ENCODE assay signal across 8 cellular contexts in genomic region chr6:4775591-4776492, GRCh38. TPM values are rescaled to one million over a fixed set of nuclear protein-coding genes. Genes with fewer than 3 reads are reported as not detected.
DNase-seq lines count a peak whose midpoint lies in the region; ATAC-seq and TF ChIP-seq lines count a peak whose summit lies in the region.

Gene CDYL (plus strand): TSS chr6:4776404. CDS start chr6:4776784, 380 bp downstream.

- peaks cover 4% of the 10 kb centered on the region for H3K4me1 ChIP-seq in A673 (ENCODE audit: insufficient read depth, low read length, poor library complexity, severe bottlenecking)
- H3K4me1 ChIP-seq in mammary epithelial cell (ENCODE audit: insufficient read depth, low read length): peaks cover 11% of the 10 kb centered on the region

- H3K27ac ChIP-seq in A673 (ENCODE audit: low read depth, low read length, poor library complexity, severe bottlenecking): peak within 1 kb of the TSS; percentile 35
- peak within 1 kb of the TSS; percentile 76 for H3K27ac ChIP-seq in WERI-Rb-1
- peak within 1 kb of the TSS; percentile 67 for H3K27ac ChIP-seq in mammary epithelial cell (ENCODE audit: insufficient read depth, low read depth, low read length)

- peaks cover 40 to 50% of the 10 kb centered on the region in 2 donors for H3K4me1 Mint-ChIP-seq in immature natural killer cell

- DNase-seq in A673 (ENCODE audit: low spot score) (peak; percentile 95), NCI-H2196 (lab: John Stamatoyannopoulos, UW; ENCODE audit: unreplicated experiment) (peak; percentile 91), WERI-Rb-1 (peak; percentile 94), mammary epithelial cell (peak; percentile 84), immature natural killer cell (peak; percentile 91 to 93 (median 93)), smooth muscle cell of the brain vasculature (ENCODE audit: low read depth, low spot score) (peak; percentile 57)

- in situ Hi-C loops in mammary epithelial cell (cut with MboI; ENCODE audit: low sequenced_read_pairs in 2 of 2): no loop called here

- H3K27ac Mint-ChIP-seq in immature natural killer cell: peak within 1 kb of the TSS; percentile 85 to 92 (median 88)

- H4K20me1 ChIP-seq in mammary epithelial cell (ENCODE audit: insufficient read depth, low read length): no peaks in the 10 kb centered on the region

- intact Hi-C loops in A673 (cut with micrococcal nuclease; ENCODE audit: unreplicated experiment): loop anchor here (5.0 kb wide), 1 partner anchor 129 kb away; no protein-coding TSS in a partner anchor
- intact Hi-C loops in mammary epithelial cell (cut with micrococcal nuclease): loop anchor here (1.0 to 10.0 kb wide), 8 partner anchors 129 to 463 kb away; no protein-coding TSS in a partner anchor

- ATAC-seq in GM18870 (IDR thresholded peaks at IDR 0.05; ENCODE audit: unreplicated experiment) (peak; percentile 42), HG03108 (IDR thresholded peaks at IDR 0.05; ENCODE audit: unreplicated experiment) (peak; percentile 60)

- H3K36me3 ChIP-seq in A673 (ENCODE audit: insufficient read depth, low read length, poor library complexity, severe bottlenecking) (no peaks in the 10 kb centered on the region), WERI-Rb-1 (no peaks in the 10 kb centered on the region), mammary epithelial cell (ENCODE audit: insufficient read depth, low read length) (no peaks in the 10 kb centered on the region)

- peak within 1 kb of the TSS; percentile 55 for H3K4me3 ChIP-seq in A673 (ENCODE audit: low read depth, low read length, poor library complexity, severe bottlenecking)
- H3K4me3 ChIP-seq in WERI-Rb-1 (ENCODE audit: low read depth, low read length): peak within 1 kb of the TSS; percentile 54
- H3K4me3 ChIP-seq in mammary epithelial cell (replicated peaks in 1 of 3; ENCODE audit: insufficient read depth in 1 of 3, low read depth in 2 of 3, low read length in 3 of 3): peak within 1 kb of the TSS; percentile 66 to 75 (median 69)

- dilution Hi-C loops in mammary epithelial cell (cut with HindIII; ENCODE audit: low sequenced_read_pairs): no loop called here

- H3K36me3 Mint-ChIP-seq in immature natural killer cell: no peaks in the 10 kb centered on the region

- H3K4me2 ChIP-seq in mammary epithelial cell (ENCODE audit: insufficient read depth, low read depth, low read length): peak within 1 kb of the TSS; percentile 83

- POLR2A ChIA-PET in A673 (lab: Charles Lee; ENCODE audit: low non-redundant PET): interaction anchor here (0.7 kb wide), 1 partner anchor 14 kb away, joined by 5 read pairs; no protein-coding TSS in a partner anchor

- H2AFZ ChIP-seq in mammary epithelial cell (ENCODE audit: low read depth, low read length): peak within 1 kb of the TSS; percentile 97

- peak within 1 kb of the TSS; percentile 94 to 98 (median 96) for H3K4me3 Mint-ChIP-seq in immature natural killer cell

- H3K9me3 Mint-ChIP-seq in immature natural killer cell: no peaks in the 10 kb centered on the region

- whole genome bisulfite sequencing in mammary epithelial cell (ENCODE audit: low coverage, missing lambda C conversion rate): no CpG with 5 or more reads among the region's 135 CpGs

- no peaks in the 10 kb centered on the region for H3K27me3 ChIP-seq in A673 (replicated peaks; ENCODE audit: insufficient read depth, low read depth, low read length, poor library complexity)
- peaks cover 35% of the 10 kb centered on the region for H3K27me3 ChIP-seq in WERI-Rb-1 (ENCODE audit: insufficient read depth, low read depth, severe bottlenecking)
- H3K27me3 ChIP-seq in mammary epithelial cell (ENCODE audit: insufficient read depth, low read length): no peaks in the 10 kb centered on the region

- CTCF ChIA-PET in A673 (lab: Charles Lee): interaction anchor here (0.6 to 0.8 kb wide), 2 partner anchors 30 to 246 kb away, joined by 4 to 7 read pairs; no protein-coding TSS in a partner anchor
- CTCF ChIA-PET in mammary epithelial cell (lab: Charles Lee; ENCODE audit: low non-redundant PET): no interaction called here

- H3K27me3 Mint-ChIP-seq in immature natural killer cell (ENCODE audit: low read depth in 3 of 3): peaks cover 6 to 22% (median 18%) of the 10 kb centered on the region in 3 donors

- BruUV-seq in A673 (replicated peaks; lab: Mats Ljungman, UMichigan): no TSS peak
- no TSS peak for BruUV-seq in mammary epithelial cell (replicated peaks; lab: Mats Ljungman, UMichigan)

- no peak for TF ChIP-seq CTCF in A673 (conservative IDR thresholded peaks at IDR 0.05; ENCODE audit: low read depth, low read length)
- peak; percentile 39; the same call in 1 of the 2 replicates for TF ChIP-seq CTCF in WERI-Rb-1 (IDR thresholded peaks at IDR 0.05; ENCODE audit: low read depth, low read length)
- peak in 1 of 2 donors; percentile 44 for TF ChIP-seq CTCF in mammary epithelial cell (conservative IDR thresholded peaks at IDR 0.05 in 1 of 2, IDR thresholded peaks at IDR 0.05 in 1 of 2; ENCODE audit: extremely low read depth in 1 of 2, insufficient read depth in 1 of 2, low read depth in 1 of 2, low read length in 2 of 2)

- peaks cover 40% of the 10 kb centered on the region for H3K79me2 ChIP-seq in mammary epithelial cell (ENCODE audit: insufficient read depth, low read length)

- peak within 1 kb of the TSS; percentile 76 for H3K9ac ChIP-seq in mammary epithelial cell (ENCODE audit: insufficient read depth, low read length)

- H3K9me3 ChIP-seq in A673 (ENCODE audit: low read depth, low read length, poor library complexity, severe bottlenecking) (peaks cover 11% of the 10 kb centered on the region), WERI-Rb-1 (ENCODE audit: severe bottlenecking) (peaks cover 9% of the 10 kb centered on the region), mammary epithelial cell (replicated peaks; ENCODE audit: insufficient read depth, low read length) (peaks cover 16% of the 10 kb centered on the region)

RNA-seq across cellular contexts. Expression of gene CDYL, which starts in this region (rescaled TPM):
- total RNA-seq in A673 (2021) (57.6 and 66.6 TPM in 2 replicates), mammary epithelial cell (10 to 100 TPM; 47.7 to 49.7 TPM)
- polyA plus RNA-seq in mammary epithelial cell (19.6 TPM), immature natural killer cell (10 to 100 TPM in 2 of 3 donors, 1 to 10 TPM in 1; 4.0 to 19.9 (median 13.4) TPM)
- 64.8 TPM for polyA minus RNA-seq in mammary epithelial cell

Comparison
In these comparisons a context has a peak if more than half of its experiments do, and no peak if none do; other contexts are left out.
1. Peak in every context shown above with its lines: DNase-seq, ATAC-seq, H3K4me3 ChIP-seq and H3K27ac ChIP-seq.